ENCODE assay signal across 8 cellular contexts in the genomic region with DNA sequence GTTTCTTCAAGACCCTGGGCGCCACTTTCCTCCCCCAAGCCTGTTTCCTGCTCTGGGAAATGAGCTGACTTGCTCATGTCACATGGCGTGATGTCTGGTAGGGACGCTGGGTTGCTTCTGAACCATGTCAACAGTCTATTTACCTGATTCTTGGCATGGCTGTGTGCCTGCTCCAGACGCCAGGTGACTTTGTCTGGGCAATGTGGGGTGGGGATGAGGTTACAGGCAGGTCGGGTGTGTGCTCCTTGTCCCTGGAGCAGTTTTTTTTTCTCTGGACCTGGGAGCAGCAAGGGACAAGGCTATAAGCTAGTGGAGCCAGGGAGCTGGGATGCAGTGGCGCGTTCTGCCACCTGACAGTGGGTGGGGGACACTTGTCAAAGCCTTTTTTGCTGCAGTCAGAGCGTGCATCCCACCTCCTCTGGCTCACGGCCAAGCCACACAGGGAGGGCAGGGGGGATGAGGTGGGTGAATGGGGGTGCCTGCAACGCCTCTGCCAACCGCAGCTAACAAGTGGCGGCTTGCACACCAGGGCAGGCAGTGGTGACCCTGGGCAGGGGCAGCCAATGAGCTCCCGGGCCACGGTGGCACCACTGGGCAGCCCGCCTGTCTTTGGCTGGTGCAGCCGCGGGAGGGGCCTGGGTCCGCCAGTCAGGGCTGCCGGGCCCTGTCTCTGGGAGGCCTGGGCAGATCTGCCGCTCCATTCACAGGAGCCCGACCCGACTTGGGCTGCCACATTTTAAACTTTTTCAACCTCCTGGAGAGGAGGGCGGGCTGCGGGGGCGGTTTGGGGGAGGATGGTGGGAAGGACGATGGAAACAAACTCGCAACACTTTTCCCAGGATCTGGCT. TPM values are rescaled to one million over a fixed set of nuclear protein-coding genes. Genes with fewer than 3 reads are reported as not detected.
DNase-seq lines count a peak whose midpoint lies in the region; ATAC-seq and TF ChIP-seq lines count a peak whose summit lies in the region.

No MANE protein-coding gene starts in this region.

- no peak for TF ChIP-seq CTCF in GM10266 (IDR thresholded peaks at IDR 0.05; ENCODE audit: control insufficient read depth, insufficient read depth, low read depth, missing control alignments)
- TF ChIP-seq CTCF in chondrocyte (IDR thresholded peaks at IDR 0.05), result peak; percentile 51

- H3K27me3 Mint-ChIP-seq in activated CD4-positive, alpha-beta T cell treated with anti-CD3 and anti-CD28 coated beads for 36 hours, result no peaks in the 10 kb centered on the region
- no peaks in the 10 kb centered on the region for H3K27me3 Mint-ChIP-seq in chondrocyte (ENCODE audit: low read depth)

- DNase-seq in GM10266 (ENCODE audit: extremely low spot score) (peak; percentile 72), NCI-H2196 treated with DMSO at 0.1 percent for 48 hours (lab: John Stamatoyannopoulos, UW; ENCODE audit: unreplicated experiment) (peak; percentile 72), chondrocyte (ENCODE audit: low spot score) (no peak), left kidney (ENCODE audit: low read depth, low spot score) (peak; percentile 98)
- DNase-seq in activated CD4-positive, alpha-beta T cell treated with anti-CD3 and anti-CD28 coated beads for 36 hours, result peak; percentile 97
- DNase-seq in stimulated activated CD4-positive, alpha-beta T cell treated with anti-CD3 and anti-CD28 coated beads, Interleukin-1b, Interleukin-23, amount 100 ng/mL, for 48 hours, result peak; percentile 97

- intact Hi-C loops in activated CD4-positive, alpha-beta T cell treated with anti-CD3 and anti-CD28 coated beads for 36 hours (cut with DNase I, micrococcal nuclease), result loop anchor here (1.0 to 5.0 kb wide), 2 partner anchors 71 to 244 kb away; partner anchors contain the start of gene SPOCK2 (in 1 of the 2)

- POLR2A ChIA-PET in activated CD4-positive, alpha-beta T cell treated with anti-CD3 and anti-CD28 coated beads for 36 hours (lab: Charles Lee), result interaction anchor here (0.5 to 4.6 kb wide), 17 partner anchors 10 to 238 kb away, joined by 3 to 48 read pairs (median 10); partner anchors contain the start of genes ANAPC16, ASCC1 and DDIT4

- H3K27ac Mint-ChIP-seq in activated CD4-positive, alpha-beta T cell treated with anti-CD3 and anti-CD28 coated beads for 36 hours, result peak overlapping the region; percentile 99
- H3K27ac Mint-ChIP-seq in chondrocyte (ENCODE audit: unreplicated experiment), result peak overlapping the region; percentile 91

- no peaks in the 10 kb centered on the region for H3K9me3 Mint-ChIP-seq in activated CD4-positive, alpha-beta T cell treated with anti-CD3 and anti-CD28 coated beads for 36 hours (ENCODE audit: low read depth)
- no peaks in the 10 kb centered on the region for H3K9me3 Mint-ChIP-seq in chondrocyte (ENCODE audit: low read depth)

- peaks cover 41% of the 10 kb centered on the region for H3K36me3 Mint-ChIP-seq in activated CD4-positive, alpha-beta T cell treated with anti-CD3 and anti-CD28 coated beads for 36 hours (ENCODE audit: low read depth)
- no peaks in the 10 kb centered on the region for H3K36me3 Mint-ChIP-seq in chondrocyte (ENCODE audit: low read depth)

- CTCF ChIA-PET in activated CD4-positive, alpha-beta T cell treated with anti-CD3 and anti-CD28 coated beads for 36 hours (lab: Charles Lee), result interaction anchor here (0.5 to 2.3 kb wide), 24 partner anchors 11 to 398 kb away, joined by 3 to 11 read pairs (median 3); no protein-coding TSS in a partner anchor

- peaks cover 89% of the 10 kb centered on the region for H3K4me1 Mint-ChIP-seq in activated CD4-positive, alpha-beta T cell treated with anti-CD3 and anti-CD28 coated beads for 36 hours
- peaks cover 86% of the 10 kb centered on the region for H3K4me1 Mint-ChIP-seq in chondrocyte (ENCODE audit: low read depth)

- H3K4me3 Mint-ChIP-seq in activated CD4-positive, alpha-beta T cell treated with anti-CD3 and anti-CD28 coated beads for 36 hours, result peak overlapping the region; percentile 94
- peak overlapping the region; percentile 38 for H3K4me3 Mint-ChIP-seq in chondrocyte (ENCODE audit: unreplicated experiment)

- ATAC-seq in HG03039 (IDR thresholded peaks at IDR 0.05; ENCODE audit: unreplicated experiment), result peak; percentile 41
- ATAC-seq in activated CD4-positive, alpha-beta T cell treated with anti-CD3 and anti-CD28 coated beads for 36 hours, result peak; percentile 70
- ATAC-seq in HG03159 (IDR thresholded peaks at IDR 0.05; ENCODE audit: unreplicated experiment), result no peak

RNA-seq across cellular contexts. Expression of gene DNAJB12, which starts 22.9 kb away (rescaled TPM):
- total RNA-seq in activated CD4-positive, alpha-beta T cell treated with anti-CD3 and anti-CD28 coated beads for 36 hours, result 10 to 100 TPM; 19.7 to 21.9 TPM
- total RNA-seq in chondrocyte, result 27.3 to 29.8 TPM (median 28.7 TPM) in 3 replicates

RNA-seq across cellular contexts. Expression of gene DDIT4, which starts 58.1 kb away (rescaled TPM):
- total RNA-seq in activated CD4-positive, alpha-beta T cell treated with anti-CD3 and anti-CD28 coated beads for 36 hours, result 1,000 to 10,000 TPM in 1 of 2 experiments, 100 to 1,000 TPM in 1; 750 to 1,039 TPM
- total RNA-seq in chondrocyte, result 68.5 to 241 TPM (median 227 TPM) in 3 replicates
